Comparison of ENCODE assay signal across 11 cellular contexts in genomic region chr16:3998793-3999478, GRCh38.
DNase-seq lines count a peak whose midpoint lies in the region; ATAC-seq and TF ChIP-seq lines count a peak whose summit lies in the region.
"Had no signal": no experiment of that assay in that cellular context is flagged by ENCODE, and none has a peak within 500 bp of the region (broad histone marks: within the 10 kb centered on the region; RNA-seq: fewer than 3 reads in every experiment).

No MANE protein-coding gene starts in this region.

- intact Hi-C loops in gastrocnemius medialis (cut with DNase I; ENCODE audit: low total_unique reads) = no loop called here

- H3K9ac ChIP-seq in adipocyte (ENCODE audit: low read length) = peak overlapping the region; percentile 35

- DNase-seq in ELF-1 (ENCODE audit: low read depth, low spot score) (peak; percentile 45), adipocyte (ENCODE audit: low read depth) (peak; percentile 31), right atrium auricular region (ENCODE audit: low spot score) (peak; percentile 75), gastrocnemius medialis (peak in 1 of 2 donors; percentile 45), SHP77 treated with DMSO at 0.1 percent for 48 hours (lab: John Stamatoyannopoulos, UW) (no peak), islet precursor cell (no peak), epidermal melanocyte (ENCODE audit: insufficient read length, low spot score) (no peak)
- DNase-seq in stimulated activated CD4-positive, alpha-beta T cell treated with anti-CD3 and anti-CD28 coated beads, Interleukin-15, amount 100 ng/mL, for 24 hours = no peak
- DNase-seq: activated CD4-positive, alpha-beta T cell treated with anti-CD3 and anti-CD28 coated beads, Interleukin-2, amount 50 U/mL, for 4 hours; immature natural killer cell had no signal

- TF ChIP-seq POLR2A in gastrocnemius medialis (IDR thresholded peaks at IDR 0.05) = no peak

- H3K4me3 ChIP-seq in adipocyte (ENCODE audit: low read length) = peak overlapping the region; percentile 16
- no peak overlapping the region for H3K4me3 ChIP-seq in right atrium auricular region
- H3K4me3 ChIP-seq in gastrocnemius medialis = peak overlapping the region in 2 of 4 donors; percentile 9 to 31
- H3K4me3 ChIP-seq: thoracic aorta had no signal

- peaks cover 11% of the 10 kb centered on the region for H3K4me1 ChIP-seq in adipocyte (ENCODE audit: control insufficient read depth, insufficient read depth, low read length)
- H3K4me1 ChIP-seq in right atrium auricular region = peaks cover 0 to 14% of the 10 kb centered on the region in 2 donors
- H3K4me1 ChIP-seq in gastrocnemius medialis = peaks cover 12 to 19% of the 10 kb centered on the region in 2 donors

- H3K27me3 ChIP-seq in adipocyte (replicated peaks; ENCODE audit: control insufficient read depth, insufficient read depth, low read length) (no peaks in the 10 kb centered on the region), right atrium auricular region (no peaks in the 10 kb centered on the region), gastrocnemius medialis (no peaks in the 10 kb centered on the region)

- H3K27ac ChIP-seq in right atrium auricular region = peak overlapping the region in 1 of 2 donors; percentile 32
- peak overlapping the region; percentile 45 to 74 (median 54) for H3K27ac ChIP-seq in gastrocnemius medialis

- H3K9me3 ChIP-seq in adipocyte (ENCODE audit: control insufficient read depth, low read length) (no peaks in the 10 kb centered on the region), right atrium auricular region (no peaks in the 10 kb centered on the region), gastrocnemius medialis (no peaks in the 10 kb centered on the region)
- H3K9me3 ChIP-seq: thoracic aorta had no signal

- in situ Hi-C loops in gastrocnemius medialis (cut with MboI; ENCODE audit: low sequenced_read_pairs in 4 of 4) = loop anchor here in 1 of 4 donors (25.0 kb wide), 1 partner anchor 113 kb away; the partner anchor contains the start of gene ADCY9

- peak; percentile 51 to 85 for ATAC-seq in gastrocnemius medialis

- H3K36me3 ChIP-seq in adipocyte (ENCODE audit: control insufficient read depth, insufficient read depth, low read length, severe bottlenecking) (no peaks in the 10 kb centered on the region), right atrium auricular region (no peaks in the 10 kb centered on the region), gastrocnemius medialis (no peaks in the 10 kb centered on the region)
- H3K36me3 ChIP-seq: thoracic aorta had no signal

- TF ChIP-seq CTCF in right atrium auricular region (IDR thresholded peaks at IDR 0.05) = no peak
- TF ChIP-seq CTCF in gastrocnemius medialis (IDR thresholded peaks at IDR 0.05 in 4 of 5, conservative IDR thresholded peaks at IDR 0.05 in 1 of 5) = no peak

Comparison
In these comparisons a context has a peak if more than half of its experiments do, and no peak if none do; other contexts are left out.
1. DNase-seq: peak in ELF-1 (single experiment), adipocyte (single experiment) and right atrium auricular region (single experiment); none in stimulated activated CD4-positive, alpha-beta T cell treated with anti-CD3 and anti-CD28 coated beads, Interleukin-15, amount 100 ng/mL, for 24 hours (single experiment), SHP77 treated with DMSO at 0.1 percent for 48 hours (single experiment), islet precursor cell (single experiment) and epidermal melanocyte (single experiment).